Comparison of ENCODE assay signal across 7 cellular contexts in genomic region chr6:81725127-81725526, GRCh38.
"Had no signal": no experiment of that assay in that cellular context is flagged by ENCODE, and none has a peak within 500 bp of the region (broad histone marks: within the 10 kb centered on the region; RNA-seq: fewer than 3 reads in every experiment).

No MANE protein-coding gene starts in this region.

- ATAC-seq: GM23338, HepG2 had no signal

- FAIRE-seq: H1, H54, HepG2 had no signal

- DNase-seq: H9, HCEC 1CT, KBM-7 had no signal
